ENCODE assay signal across 27 cellular contexts in genomic region chr3:58884457-58884856, GRCh38.
"Had no signal": no experiment of that assay in that cellular context is flagged by ENCODE, and none has a peak within 500 bp of the region (broad histone marks: within the 10 kb centered on the region; RNA-seq: fewer than 3 reads in every experiment).

No MANE protein-coding gene starts in this region.

- H3K27me3 ChIP-seq: neutrophil, ovary, right lobe of liver, sigmoid colon, stomach, thyroid gland, tibial nerve, upper lobe of left lung, vagina had no signal

- H2AFZ ChIP-seq: parathyroid adenoma had no signal

- ATAC-seq: natural killer cell treated with Interleukin-12 subunit alpha and Interleukin-12 subunit beta and Interleukin-15 and Interleukin-18, amount 100 ng/mL, for 72 hours; psoas muscle; right cardiac atrium; right lobe of liver; stimulated activated effector memory CD8-positive, alpha-beta T cell treated with anti-CD3 and anti-CD28 coated beads, Interleukin-12 subunit alpha, Interleukin-12 subunit beta, amount 100 ng/mL, for 72 hours; stimulated activated naive B cell treated with anti-CD40 and anti-IgM and Interleukin-4, amounts not matched to agents 10 μg/mL and 1 μg/mL and 100 μg/mL, for 72 hours had no signal

- H3K4me3 ChIP-seq: ovary, psoas muscle, right lobe of liver, sigmoid colon, stomach, thoracic aorta, thyroid gland, tibial nerve, upper lobe of left lung, vagina had no signal

- H3K4me1 ChIP-seq: parathyroid adenoma, psoas muscle, stomach, thyroid gland, tibial nerve, upper lobe of left lung, vagina had no signal

- H3K36me3 ChIP-seq: neutrophil, ovary, right lobe of liver, sigmoid colon, stomach, thoracic aorta, thyroid gland, upper lobe of left lung, vagina had no signal

- H3K9ac ChIP-seq: parathyroid adenoma had no signal

- H3K79me2 ChIP-seq: parathyroid adenoma had no signal

- H3K9me3 ChIP-seq: neutrophil, ovary, psoas muscle, right lobe of liver, sigmoid colon, stomach, thoracic aorta, thyroid gland, tibial nerve, upper lobe of left lung, vagina had no signal

- FAIRE-seq: urothelium cell line had no signal

- DNase-seq: nephron progenitor cell; nucleus accumbens; ovary; posterior cingulate gyrus; psoas muscle; right cardiac atrium; right lobe of liver; sigmoid colon; small intestine; stimulated activated CD4-positive, alpha-beta T cell treated with anti-CD3 and anti-CD28 coated beads, Interleukin-15, amount 100 ng/mL, for 24 hours; stimulated activated CD4-positive, alpha-beta T cell treated with anti-CD3 and anti-CD28 coated beads, Interleukin-2, amount 100 ng/mL, for 24 hours; stimulated activated CD4-positive, alpha-beta T cell treated with anti-CD3 and anti-CD28 coated beads, Interleukin-2, amount 100 ng/mL, for 48 hours; stimulated activated CD4-positive, alpha-beta T cell treated with anti-CD3 and anti-CD28 coated beads, Interleukin-4, amount 100 ng/mL, for 24 hours; stimulated activated naive B cell treated with anti-CD40 and anti-IgM and Interleukin-4, amounts not matched to agents 10 μg/mL and 1 μg/mL and 100 μg/mL, for 72 hours; stimulated activated naive CD4-positive, alpha-beta T cell treated with Interleukin-2 at 50 U/mL for 16 hours; stomach; thyroid gland; trophoblast cell; upper lobe of left lung had no signal

- H3K27ac ChIP-seq: neutrophil, ovary, parathyroid adenoma, psoas muscle, right lobe of liver, sigmoid colon, stomach, thoracic aorta, thyroid gland, tibial nerve, upper lobe of left lung, vagina had no signal
